ENCODE assay signal across 11 cellular contexts in genomic region chr2:131039908-131040660, GRCh38. TPM values are rescaled to one million over a fixed set of nuclear protein-coding genes. Genes with fewer than 3 reads are reported as not detected.
A peak's percentile ranks its signal among the peaks of the same experiment; 100 is the strongest.
DNase-seq lines count a peak whose midpoint lies in the region; ATAC-seq and TF ChIP-seq lines count a peak whose summit lies in the region.
"Had no signal": no experiment of that assay in that cellular context is flagged by ENCODE, and none has a peak within 500 bp of the region (broad histone marks: within the 10 kb centered on the region; RNA-seq: fewer than 3 reads in every experiment).

No MANE protein-coding gene starts in this region.

- H3K27ac Mint-ChIP-seq in activated CD4-positive, alpha-beta T cell treated with anti-CD3 and anti-CD28 coated beads, Interleukin-2, amount 10 ng/mL, durations not matched to agents 24 days and 14 days: no peak overlapping the region
- no peak overlapping the region for H3K27ac Mint-ChIP-seq in activated T-cell treated with anti-CD3 and anti-CD28 coated beads, Interleukin-2, amount 50 U/mL, for 24 hours
- H3K27ac Mint-ChIP-seq in stimulated activated naive B cell treated with anti-CD40 and anti-IgM and Interleukin-4, amounts not matched to agents 10 μg/mL and 1 μg/mL and 100 μg/mL, for 72 hours: no peak overlapping the region
- H3K27ac Mint-ChIP-seq: dendritic cell treated with granulocyte-macrophage colony-stimulating factor and Interleukin-4, amounts not matched to agents 40 ng/mL and 50 ng/mL, for 4 days had no signal

- DNase-seq in activated CD4-positive, alpha-beta T cell treated with anti-CD3 and anti-CD28 coated beads, Interleukin-2, amount 10 ng/mL, durations not matched to agents 24 days and 14 days: peak; percentile 72
- DNase-seq in activated CD4-positive, alpha-beta T cell treated with anti-CD3 and anti-CD28 coated beads for 1 hour: no peak
- peak; percentile 59 for DNase-seq in activated T-cell treated with anti-CD3 and anti-CD28 coated beads, Interleukin-2, amount 50 U/mL, for 24 hours
- DNase-seq in fibroblast of pulmonary artery (ENCODE audit: low read depth) (peak; percentile 18), NCI-H2196 (lab: John Stamatoyannopoulos, UW; ENCODE audit: unreplicated experiment) (no peak), AML-193 (lab: John Stamatoyannopoulos, UW) (no peak), kidney tubule cell (ENCODE audit: low spot score) (no peak)
- DNase-seq in stimulated activated naive B cell treated with anti-CD40 and anti-IgM and Interleukin-4, amounts not matched to agents 10 μg/mL and 1 μg/mL and 100 μg/mL, for 72 hours: no peak
- DNase-seq: ovary, SIG-M5 had no signal

- no peak overlapping the region for H3K4me3 ChIP-seq in fibroblast of pulmonary artery (replicated peaks; ENCODE audit: low read depth, low read length)
- H3K4me3 ChIP-seq: ovary had no signal

- H3K4me1 Mint-ChIP-seq in activated CD4-positive, alpha-beta T cell treated with anti-CD3 and anti-CD28 coated beads, Interleukin-2, amount 10 ng/mL, durations not matched to agents 24 days and 14 days: peaks cover 15% of the 10 kb centered on the region
- H3K4me1 Mint-ChIP-seq in activated T-cell treated with anti-CD3 and anti-CD28 coated beads, Interleukin-2, amount 50 U/mL, for 24 hours (ENCODE audit: low read depth): peaks cover 34% of the 10 kb centered on the region
- H3K4me1 Mint-ChIP-seq in stimulated activated naive B cell treated with anti-CD40 and anti-IgM and Interleukin-4, amounts not matched to agents 10 μg/mL and 1 μg/mL and 100 μg/mL, for 72 hours: peaks cover 11 to 25% of the 10 kb centered on the region in 2 donors

- no peaks in the 10 kb centered on the region for H3K36me3 Mint-ChIP-seq in activated CD4-positive, alpha-beta T cell treated with anti-CD3 and anti-CD28 coated beads, Interleukin-2, amount 10 ng/mL, durations not matched to agents 24 days and 14 days (ENCODE audit: low read depth)
- no peaks in the 10 kb centered on the region for H3K36me3 Mint-ChIP-seq in activated T-cell treated with anti-CD3 and anti-CD28 coated beads, Interleukin-2, amount 50 U/mL, for 24 hours (ENCODE audit: low read depth)
- peaks cover 15 to 19% of the 10 kb centered on the region in 2 donors for H3K36me3 Mint-ChIP-seq in stimulated activated naive B cell treated with anti-CD40 and anti-IgM and Interleukin-4, amounts not matched to agents 10 μg/mL and 1 μg/mL and 100 μg/mL, for 72 hours

- H3K27me3 Mint-ChIP-seq in activated CD4-positive, alpha-beta T cell treated with anti-CD3 and anti-CD28 coated beads, Interleukin-2, amount 10 ng/mL, durations not matched to agents 24 days and 14 days: peaks cover 19% of the 10 kb centered on the region
- H3K27me3 Mint-ChIP-seq in activated T-cell treated with anti-CD3 and anti-CD28 coated beads, Interleukin-2, amount 50 U/mL, for 24 hours: peaks cover 24% of the 10 kb centered on the region
- H3K27me3 Mint-ChIP-seq in stimulated activated naive B cell treated with anti-CD40 and anti-IgM and Interleukin-4, amounts not matched to agents 10 μg/mL and 1 μg/mL and 100 μg/mL, for 72 hours: peaks cover 40 to 67% of the 10 kb centered on the region in 2 donors

- intact Hi-C loops in activated CD4-positive, alpha-beta T cell treated with anti-CD3 and anti-CD28 coated beads, Interleukin-2, amount 10 ng/mL, durations not matched to agents 24 days and 14 days (cut with micrococcal nuclease): no loop called here

- ATAC-seq in stimulated activated naive B cell treated with anti-CD40 and anti-IgM and Interleukin-4, amounts not matched to agents 10 μg/mL and 1 μg/mL and 100 μg/mL, for 72 hours (replicated peaks): peak; percentile 42 to 57

- no peaks in the 10 kb centered on the region for H3K9me3 Mint-ChIP-seq in activated CD4-positive, alpha-beta T cell treated with anti-CD3 and anti-CD28 coated beads, Interleukin-2, amount 10 ng/mL, durations not matched to agents 24 days and 14 days
- H3K9me3 Mint-ChIP-seq in activated T-cell treated with anti-CD3 and anti-CD28 coated beads, Interleukin-2, amount 50 U/mL, for 24 hours: no peaks in the 10 kb centered on the region
- no peaks in the 10 kb centered on the region for H3K9me3 Mint-ChIP-seq in stimulated activated naive B cell treated with anti-CD40 and anti-IgM and Interleukin-4, amounts not matched to agents 10 μg/mL and 1 μg/mL and 100 μg/mL, for 72 hours
- H3K9me3 Mint-ChIP-seq: dendritic cell treated with granulocyte-macrophage colony-stimulating factor and Interleukin-4, amounts not matched to agents 40 ng/mL and 50 ng/mL, for 4 days had no signal

- no peak for TF ChIP-seq CTCF in fibroblast of pulmonary artery (IDR thresholded peaks at IDR 0.05; ENCODE audit: low read length, missing control alignments)

- H3K4me3 Mint-ChIP-seq in activated CD4-positive, alpha-beta T cell treated with anti-CD3 and anti-CD28 coated beads, Interleukin-2, amount 10 ng/mL, durations not matched to agents 24 days and 14 days: peak overlapping the region; percentile 48
- peak overlapping the region; percentile 48 for H3K4me3 Mint-ChIP-seq in activated T-cell treated with anti-CD3 and anti-CD28 coated beads, Interleukin-2, amount 50 U/mL, for 24 hours
- peak overlapping the region in 1 of 2 donors; percentile 53 for H3K4me3 Mint-ChIP-seq in stimulated activated naive B cell treated with anti-CD40 and anti-IgM and Interleukin-4, amounts not matched to agents 10 μg/mL and 1 μg/mL and 100 μg/mL, for 72 hours
- H3K4me3 Mint-ChIP-seq: dendritic cell treated with granulocyte-macrophage colony-stimulating factor and Interleukin-4, amounts not matched to agents 40 ng/mL and 50 ng/mL, for 4 days had no signal

RNA-seq across cellular contexts. Expression of gene FAM168B, which starts 53.2 kb away (rescaled TPM):
- 82.3 and 85.6 TPM in 2 replicates for total RNA-seq in activated CD4-positive, alpha-beta T cell treated with anti-CD3 and anti-CD28 coated beads, Interleukin-2, amount 10 ng/mL, durations not matched to agents 24 days and 14 days

Comparison
In these comparisons a context has a peak if more than half of its experiments do, and no peak if none do; other contexts are left out.
1. DNase-seq: peak in activated CD4-positive, alpha-beta T cell treated with anti-CD3 and anti-CD28 coated beads, Interleukin-2, amount 10 ng/mL, durations not matched to agents 24 days and 14 days (single experiment), activated T-cell treated with anti-CD3 and anti-CD28 coated beads, Interleukin-2, amount 50 U/mL, for 24 hours (single experiment) and fibroblast of pulmonary artery (single experiment); none in activated CD4-positive, alpha-beta T cell treated with anti-CD3 and anti-CD28 coated beads for 1 hour (single experiment), stimulated activated naive B cell treated with anti-CD40 and anti-IgM and Interleukin-4, amounts not matched to agents 10 μg/mL and 1 μg/mL and 100 μg/mL, for 72 hours (single experiment), NCI-H2196 (single experiment), AML-193 (0 of 2) and kidney tubule cell (single experiment).